8 cellular contexts compared by ENCODE assay signal in the genomic region with DNA sequence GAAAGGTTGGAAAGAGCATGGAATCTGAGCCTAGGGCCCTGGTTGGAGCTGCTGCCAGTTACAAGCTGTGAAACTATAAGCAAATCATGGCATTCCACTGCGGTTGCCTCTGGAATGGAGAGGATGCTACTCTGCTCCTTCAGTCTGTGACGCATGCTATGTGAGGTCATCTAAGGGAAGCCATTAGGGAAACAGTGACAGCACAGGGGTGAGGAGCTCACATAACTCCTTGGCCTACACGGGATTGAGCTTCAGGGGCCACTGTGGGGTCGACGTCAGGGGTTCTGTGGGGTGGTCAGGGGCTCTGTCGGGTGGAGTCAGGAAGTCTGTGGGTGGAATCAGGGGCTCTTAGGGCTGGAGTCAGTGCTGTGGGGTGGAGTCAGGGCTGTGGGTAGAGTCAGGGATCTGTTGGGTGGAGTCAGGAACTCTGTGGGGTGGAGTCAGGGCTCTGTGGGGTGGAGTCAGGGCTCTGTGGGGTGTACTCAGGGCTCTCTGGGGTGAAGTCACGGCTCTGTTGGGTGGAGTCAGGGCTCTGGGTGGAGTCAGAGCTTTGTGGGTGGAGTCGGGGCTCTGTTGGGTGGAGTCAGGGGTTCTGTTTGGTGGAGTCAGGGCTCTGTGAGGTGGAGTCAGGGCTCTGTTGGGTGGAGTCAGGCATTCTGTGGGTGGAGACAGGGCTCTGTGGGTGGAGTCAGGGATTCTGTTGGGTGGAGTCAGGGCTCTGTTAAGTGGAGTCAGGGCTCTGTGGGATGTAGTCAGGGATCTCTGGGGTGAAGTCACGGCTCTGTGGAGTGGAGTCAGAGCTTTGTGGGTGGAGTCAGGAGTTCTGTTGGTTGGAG. TPM values are rescaled to one million over a fixed set of nuclear protein-coding genes. Genes with fewer than 3 reads are reported as not detected.
DNase-seq lines count a peak whose midpoint lies in the region; ATAC-seq, FAIRE-seq and TF ChIP-seq lines count a peak whose summit lies in the region.

No MANE protein-coding gene starts in this region.

- peaks cover 3% of the 10 kb centered on the region for H3K4me1 Mint-ChIP-seq in CD4-positive, alpha-beta T cell (ENCODE audit: low read depth)

- H3K27me3 Mint-ChIP-seq in CD4-positive, alpha-beta T cell = peaks cover 19% of the 10 kb centered on the region

- POLR2A ChIA-PET in CD4-positive, alpha-beta T cell (lab: Charles Lee) = interaction anchor here (0.8 kb wide), 1 partner anchor 85 kb away, joined by 3 read pairs; no protein-coding TSS in a partner anchor

- peak overlapping the region in 2 of 5 donors; percentile 13 to 30 for H3K4me3 ChIP-seq in subcutaneous abdominal adipose tissue (ENCODE audit: low read depth in 1 of 5, low read length in 5 of 5)

- TF ChIP-seq CTCF in CD4-positive, alpha-beta T cell (IDR thresholded peaks at IDR 0.05) = no peak

- CTCF ChIA-PET in CD4-positive, alpha-beta T cell (lab: Charles Lee) = no interaction called here

- FAIRE-seq in RCC 7860 (lab: Jason Lieb, UNC) = peak; percentile 68

- H3K4me3 Mint-ChIP-seq in CD4-positive, alpha-beta T cell = no peak overlapping the region

- no peaks in the 10 kb centered on the region for H3K9me3 Mint-ChIP-seq in CD4-positive, alpha-beta T cell

- no peak overlapping the region for H3K27ac Mint-ChIP-seq in CD4-positive, alpha-beta T cell

- peaks cover 4 to 74% (median 64%) of the 10 kb centered on the region in 5 donors for H3K4me1 ChIP-seq in subcutaneous abdominal adipose tissue (ENCODE audit: control insufficient read depth in 5 of 5, insufficient read depth in 5 of 5, low read length in 5 of 5)

- H3K27ac ChIP-seq in CD4-positive, alpha-beta T cell (ENCODE audit: low read depth, low read length) = no peak overlapping the region
- peak overlapping the region; percentile 69 for H3K27ac ChIP-seq in subcutaneous abdominal adipose tissue (ENCODE audit: low read depth, low read length)

- H3K36me3 ChIP-seq in subcutaneous abdominal adipose tissue (ENCODE audit: control insufficient read depth in 5 of 5, insufficient read depth in 5 of 5, low read length in 5 of 5) = no peaks in the 10 kb centered on the region

- no peaks in the 10 kb centered on the region for H3K36me3 Mint-ChIP-seq in CD4-positive, alpha-beta T cell (ENCODE audit: low read depth)

- no peaks in the 10 kb centered on the region for H3K9me3 ChIP-seq in CD4-positive, alpha-beta T cell (ENCODE audit: control insufficient read depth, low read length)
- no peaks in the 10 kb centered on the region for H3K9me3 ChIP-seq in subcutaneous abdominal adipose tissue (ENCODE audit: control insufficient read depth in 5 of 5, low read length in 5 of 5)

- intact Hi-C loops in CD4-positive, alpha-beta T cell (cut with DNase I, micrococcal nuclease) = no loop called here

- peak; percentile 61 for ATAC-seq in CD4-positive, alpha-beta T cell (ENCODE audit: poor library complexity)
- peak; percentile 72 for ATAC-seq in left lobe of liver

- H3K27me3 ChIP-seq in CD4-positive, alpha-beta T cell (ENCODE audit: control insufficient read depth, insufficient read depth, low read length) = no peaks in the 10 kb centered on the region
- peaks cover 0 to 3% (median 0%) of the 10 kb centered on the region in 5 donors for H3K27me3 ChIP-seq in subcutaneous abdominal adipose tissue (ENCODE audit: control insufficient read depth in 5 of 5, insufficient read depth in 4 of 5, low read length in 5 of 5)

- peak in 1 of 10 experiments; percentile 2 for DNase-seq in CD4-positive, alpha-beta T cell
- DNase-seq in HCEC 1CT (peak; percentile 99), RCC 7860 (ENCODE audit: low spot score) (peak; percentile 85), brain pericyte (ENCODE audit: low read depth, low spot score) (peak; percentile 92), left lobe of liver (ENCODE audit: low spot score) (no peak), GF-D8 (lab: John Stamatoyannopoulos, UW) (no peak), NCI-H1930 (lab: John Stamatoyannopoulos, UW) (no peak)

- peak overlapping the region in 2 of 5 donors; percentile 28 to 52 for H3K9ac ChIP-seq in subcutaneous abdominal adipose tissue (ENCODE audit: low read length in 5 of 5)

RNA-seq across cellular contexts. Expression of a gene that starts 35.8 kb away (rescaled TPM):
- total RNA-seq in CD4-positive, alpha-beta T cell = not detected
- 0.18 TPM for total RNA-seq in left lobe of liver

Comparison
In these comparisons a context has a peak if more than half of its experiments do, and no peak if none do; other contexts are left out.
1. DNase-seq: peak in HCEC 1CT (single experiment), RCC 7860 (single experiment) and brain pericyte (single experiment); none in left lobe of liver (single experiment), GF-D8 (single experiment) and NCI-H1930 (0 of 2).